In genomic region chr2:235611756-235612155, GRCh38 we compare ENCODE assay signal across 15 cellular contexts.
"Had no signal": no experiment of that assay in that cellular context is flagged by ENCODE, and none has a peak within 500 bp of the region (broad histone marks: within the 10 kb centered on the region; RNA-seq: fewer than 3 reads in every experiment).

No MANE protein-coding gene starts in this region.

- H3K9me3 ChIP-seq: colonic mucosa, gastrocnemius medialis, mucosa of descending colon had no signal

- H3K27ac ChIP-seq: colonic mucosa, gastrocnemius medialis, VCaP had no signal

- ATAC-seq: activated CD4-positive, alpha-beta T cell treated with anti-CD3 and anti-CD28 coated beads for 36 hours; gastrocnemius medialis; mucosa of descending colon; natural killer cell; stimulated activated naive CD8-positive, alpha-beta T cell treated with anti-CD3 and anti-CD28 coated beads, Interleukin-15, amount 100 ng/mL, for 72 hours had no signal

- H3K9me3 Mint-ChIP-seq: activated CD4-positive, alpha-beta memory T cell treated with anti-CD3 and anti-CD28 coated beads, Interleukin-2, amount 10 ng/mL, durations not matched to agents 7 days and 5 days; activated naive CD4-positive, alpha-beta T cell treated with anti-CD3 and anti-CD28 coated beads, Interleukin-2, amount 10 ng/mL, durations not matched to agents 7 days and 5 days; activated T-helper 1 cell treated with anti-CD3 and anti-CD28 coated beads, Interleukin-12 subunit alpha, Interleukin-12 subunit beta, Interleukin-2, Interleukin-4 antibody, amounts not matched to agents 30 ng/mL and 10 ng/mL and 1 ng/mL, durations not matched to agents 14 hours and 24 hours and 36 hours; natural killer cell; stimulated activated naive CD8-positive, alpha-beta T cell treated with anti-CD3 and anti-CD28 coated beads, Interleukin-15, amount 100 ng/mL, for 72 hours had no signal

- H3K4me1 ChIP-seq: colonic mucosa had no signal

- H3K27ac Mint-ChIP-seq: activated CD4-positive, alpha-beta memory T cell treated with anti-CD3 and anti-CD28 coated beads, Interleukin-2, amount 10 ng/mL, durations not matched to agents 7 days and 5 days; activated CD4-positive, alpha-beta T cell treated with anti-CD3 and anti-CD28 coated beads for 36 hours; activated naive CD4-positive, alpha-beta T cell treated with anti-CD3 and anti-CD28 coated beads, Interleukin-2, amount 10 ng/mL, durations not matched to agents 7 days and 5 days; activated T-helper 1 cell treated with anti-CD3 and anti-CD28 coated beads, Interleukin-12 subunit alpha, Interleukin-12 subunit beta, Interleukin-2, Interleukin-4 antibody, amounts not matched to agents 30 ng/mL and 10 ng/mL and 1 ng/mL, durations not matched to agents 14 hours and 24 hours and 36 hours; natural killer cell had no signal

- H3K36me3 Mint-ChIP-seq: activated naive CD4-positive, alpha-beta T cell treated with anti-CD3 and anti-CD28 coated beads, Interleukin-2, amount 10 ng/mL, durations not matched to agents 7 days and 5 days; natural killer cell had no signal

- H3K27me3 ChIP-seq: colonic mucosa, gastrocnemius medialis had no signal

- H3K4me3 Mint-ChIP-seq: activated CD4-positive, alpha-beta memory T cell treated with anti-CD3 and anti-CD28 coated beads, Interleukin-2, amount 10 ng/mL, durations not matched to agents 7 days and 5 days; activated CD4-positive, alpha-beta T cell treated with anti-CD3 and anti-CD28 coated beads for 36 hours; activated naive CD4-positive, alpha-beta T cell treated with anti-CD3 and anti-CD28 coated beads, Interleukin-2, amount 10 ng/mL, durations not matched to agents 7 days and 5 days; activated T-helper 1 cell treated with anti-CD3 and anti-CD28 coated beads, Interleukin-12 subunit alpha, Interleukin-12 subunit beta, Interleukin-2, Interleukin-4 antibody, amounts not matched to agents 30 ng/mL and 10 ng/mL and 1 ng/mL, durations not matched to agents 14 hours and 24 hours and 36 hours; natural killer cell; stimulated activated naive CD8-positive, alpha-beta T cell treated with anti-CD3 and anti-CD28 coated beads, Interleukin-15, amount 100 ng/mL, for 72 hours had no signal

- H3K36me3 ChIP-seq: colonic mucosa, gastrocnemius medialis had no signal

- DNase-seq: activated CD4-positive, alpha-beta memory T cell treated with anti-CD3 and anti-CD28 coated beads, Interleukin-2, amount 10 ng/mL, durations not matched to agents 7 days and 5 days; activated CD4-positive, alpha-beta T cell treated with anti-CD3 and anti-CD28 coated beads for 36 hours; activated naive CD4-positive, alpha-beta T cell treated with anti-CD3 and anti-CD28 coated beads, Interleukin-2, amount 10 ng/mL, durations not matched to agents 7 days and 5 days; colonic mucosa; effector CD8-positive, alpha-beta T cell; gastrocnemius medialis; islet precursor cell; mammary epithelial cell; mucosa of descending colon; natural killer cell; stimulated activated CD4-positive, alpha-beta T cell treated with anti-CD3 and anti-CD28 coated beads, Interleukin-15, amount 100 ng/mL, for 24 hours; stimulated activated CD4-positive, alpha-beta T cell treated with anti-CD3 and anti-CD28 coated beads, Interleukin-4, amount 100 ng/mL, for 4 hours; stimulated activated naive CD8-positive, alpha-beta T cell treated with anti-CD3 and anti-CD28 coated beads, Interleukin-15, amount 100 ng/mL, for 72 hours had no signal

- H3K4me3 ChIP-seq: colonic mucosa, gastrocnemius medialis, mucosa of descending colon had no signal

- H3K4me1 Mint-ChIP-seq: activated CD4-positive, alpha-beta memory T cell treated with anti-CD3 and anti-CD28 coated beads, Interleukin-2, amount 10 ng/mL, durations not matched to agents 7 days and 5 days; activated CD4-positive, alpha-beta T cell treated with anti-CD3 and anti-CD28 coated beads for 36 hours; activated naive CD4-positive, alpha-beta T cell treated with anti-CD3 and anti-CD28 coated beads, Interleukin-2, amount 10 ng/mL, durations not matched to agents 7 days and 5 days; natural killer cell; stimulated activated naive CD8-positive, alpha-beta T cell treated with anti-CD3 and anti-CD28 coated beads, Interleukin-15, amount 100 ng/mL, for 72 hours had no signal
